Comparison of ENCODE assay signal across 1 cellular context in the genomic region with DNA sequence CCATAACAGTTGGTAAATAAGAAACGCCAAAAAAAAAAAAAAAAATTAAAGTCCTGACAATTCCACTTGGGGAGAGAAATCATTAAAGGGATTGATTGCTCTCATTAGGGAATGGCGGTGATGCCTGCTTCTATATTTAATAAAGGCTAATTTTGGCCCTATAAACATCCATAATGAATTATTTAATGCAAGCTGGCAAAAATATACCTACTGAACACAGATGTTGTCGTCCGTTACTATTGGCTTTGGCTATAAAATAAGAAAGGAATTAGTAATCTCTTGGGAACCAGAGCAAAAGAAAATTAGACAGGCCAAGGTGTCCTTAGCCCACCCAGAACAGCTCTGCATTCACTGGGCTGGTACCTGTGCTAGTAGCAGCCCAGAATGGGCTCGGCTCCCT.
TF ChIP-seq lines count a peak whose summit lies in the region.

No MANE protein-coding gene starts in this region.

TF ChIP-seq in A549, 52 proteins besides CTCF, POLR2A, EP300 and RAD21:
- TF ChIP-seq SMC3 (IDR thresholded peaks at IDR 0.05) = no peak
- TF ChIP-seq JUNB (IDR thresholded peaks at IDR 0.05) = no peak
- no peak for TF ChIP-seq ZSCAN20 (CRISPR knock-in tag; IDR thresholded peaks at IDR 0.05)
- peak; percentile 45 for TF ChIP-seq MAFK (IDR thresholded peaks at IDR 0.05; ENCODE audit: partially characterized antibody)
- TF ChIP-seq, protein P1, sequence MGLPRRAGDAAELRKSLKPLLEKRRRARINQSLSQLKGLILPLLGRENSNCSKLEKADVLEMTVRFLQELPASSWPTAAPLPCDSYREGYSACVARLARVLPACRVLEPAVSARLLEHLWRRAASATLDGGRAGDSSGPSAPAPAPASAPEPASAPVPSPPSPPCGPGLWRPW (IDR thresholded peaks at IDR 0.05) = no peak
- TF ChIP-seq, protein P2, sequence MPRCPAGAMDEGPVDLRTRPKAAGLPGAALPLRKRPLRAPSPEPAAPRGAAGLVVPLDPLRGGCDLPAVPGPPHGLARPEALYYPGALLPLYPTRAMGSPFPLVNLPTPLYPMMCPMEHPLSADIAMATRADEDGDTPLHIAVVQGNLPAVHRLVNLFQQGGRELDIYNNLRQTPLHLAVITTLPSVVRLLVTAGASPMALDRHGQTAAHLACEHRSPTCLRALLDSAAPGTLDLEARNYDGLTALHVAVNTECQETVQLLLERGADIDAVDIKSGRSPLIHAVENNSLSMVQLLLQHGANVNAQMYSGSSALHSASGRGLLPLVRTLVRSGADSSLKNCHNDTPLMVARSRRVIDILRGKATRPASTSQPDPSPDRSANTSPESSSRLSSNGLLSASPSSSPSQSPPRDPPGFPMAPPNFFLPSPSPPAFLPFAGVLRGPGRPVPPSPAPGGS (IDR thresholded peaks at IDR 0.05) = no peak
